In the genomic region with DNA sequence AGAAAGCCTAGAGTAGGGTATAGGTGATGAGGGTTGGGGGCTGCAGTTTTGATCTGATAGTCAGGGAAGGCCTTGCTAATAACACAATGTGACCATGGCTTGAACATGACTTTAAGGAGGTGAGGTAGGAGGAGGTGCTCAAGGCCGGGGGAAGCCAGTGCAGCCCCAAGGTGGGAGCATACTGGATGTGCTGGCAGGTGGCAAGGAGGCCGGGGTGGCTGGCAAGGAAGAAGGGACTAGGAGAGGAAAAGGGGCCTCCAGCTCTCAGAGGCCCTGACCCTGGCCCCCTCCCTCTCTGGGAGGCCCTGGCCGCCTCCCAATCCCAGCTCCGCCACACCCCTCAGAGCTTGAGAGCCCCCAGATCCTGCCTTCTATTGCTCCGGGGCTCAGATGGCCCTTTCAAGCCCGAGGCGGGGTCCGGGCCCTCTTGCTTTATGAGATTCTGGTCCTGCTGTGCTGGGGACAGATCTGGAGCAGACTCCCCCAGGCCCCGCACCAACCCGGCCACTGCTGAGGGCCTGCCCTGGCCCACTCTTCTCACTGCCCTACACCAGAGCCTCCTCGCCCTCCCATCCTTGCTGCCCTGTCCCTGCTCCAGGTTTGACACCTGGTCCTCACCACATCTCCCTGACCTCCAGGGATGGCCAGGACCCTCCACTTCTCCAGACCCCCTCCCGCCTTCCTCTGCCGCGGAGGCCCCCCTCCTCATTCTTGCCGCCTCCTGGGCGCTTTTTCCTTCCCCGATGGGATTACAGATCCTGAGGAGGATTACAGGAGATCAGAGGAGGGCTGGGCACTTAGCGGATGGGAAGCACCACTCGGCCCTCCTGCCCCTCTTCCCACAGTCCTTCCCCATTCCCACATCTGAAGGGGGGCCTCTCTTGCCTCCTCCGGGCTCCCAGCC, we compare ENCODE assay signal across 9 cellular contexts. TPM values are rescaled to one million over a fixed set of nuclear protein-coding genes. Genes with fewer than 3 reads are reported as not detected.
DNase-seq lines count a peak whose midpoint lies in the region; ATAC-seq, FAIRE-seq and TF ChIP-seq lines count a peak whose summit lies in the region.
"Had no signal": no experiment of that assay in that cellular context is flagged by ENCODE, and none has a peak within 500 bp of the region (broad histone marks: within the 10 kb centered on the region; RNA-seq: fewer than 3 reads in every experiment).

No MANE protein-coding gene starts in this region.

- H3K4me1 ChIP-seq in left ventricle myocardium inferior, result peaks cover 69% of the 10 kb centered on the region
- peaks cover 45% of the 10 kb centered on the region for H3K4me1 ChIP-seq in mesenchymal stem cell (ENCODE audit: control insufficient read depth, insufficient read depth, low read depth, low read length)
- no peaks in the 10 kb centered on the region for H3K4me1 ChIP-seq in urinary bladder (ENCODE audit: insufficient read depth)

- no peak overlapping the region for H2AK5ac ChIP-seq in mesenchymal stem cell (ENCODE audit: low read length, severe bottlenecking)

- H3K14ac ChIP-seq in mesenchymal stem cell (ENCODE audit: low read length in 2 of 2), result peak overlapping the region in 1 of 2 experiments; percentile 80

- no peak overlapping the region for H2BK120ac ChIP-seq in mesenchymal stem cell (ENCODE audit: low read depth, low read length)

- no peaks in the 10 kb centered on the region for H3K9me3 ChIP-seq in left ventricle myocardium inferior (replicated peaks)
- H3K9me3 ChIP-seq in mesenchymal stem cell (ENCODE audit: control insufficient read depth, low read length), result no peaks in the 10 kb centered on the region

- H2BK12ac ChIP-seq in mesenchymal stem cell (ENCODE audit: low read length in 2 of 2), result no peak overlapping the region

- H3K79me1 ChIP-seq in mesenchymal stem cell (replicated peaks; ENCODE audit: low read length, poor library complexity, severe bottlenecking), result peaks cover 24% of the 10 kb centered on the region

- no peak overlapping the region for H3K23ac ChIP-seq in mesenchymal stem cell (ENCODE audit: low read length in 2 of 2)

- no peak overlapping the region for H3K4ac ChIP-seq in mesenchymal stem cell (ENCODE audit: low read depth in 1 of 2, low read length in 2 of 2)

- H3K36me3 ChIP-seq in left ventricle myocardium inferior (peaks cover 30% of the 10 kb centered on the region), mesenchymal stem cell (ENCODE audit: control insufficient read depth in 1 of 2, insufficient read depth in 2 of 2, low read depth in 1 of 2, low read length in 2 of 2) (peaks cover 6 to 60% of the 10 kb centered on the region in 2 experiments), urinary bladder (ENCODE audit: insufficient read depth) (no peaks in the 10 kb centered on the region)

- TF ChIP-seq CTCF in left ventricle myocardium inferior (IDR thresholded peaks at IDR 0.05; ENCODE audit: borderline replicate concordance) (no peak), astrocyte of the cerebellum (IDR thresholded peaks at IDR 0.05; ENCODE audit: low read depth, low read length, missing control alignments) (no peak)

- ATAC-seq in Right ventricle myocardium superior (ENCODE audit: poor library complexity) (no peak), GM19467 (IDR thresholded peaks at IDR 0.05; ENCODE audit: unreplicated experiment) (no peak)

- FAIRE-seq in RCC 7860 (lab: Jason Lieb, UNC), result no peak
- FAIRE-seq: G401.6 had no signal

- in situ Hi-C loops in astrocyte of the cerebellum (cut with HindIII; ENCODE audit: low sequenced_read_pairs), result no loop called here

- H3K9ac ChIP-seq in mesenchymal stem cell (ENCODE audit: low read length), result peak overlapping the region; percentile 83

- no peak overlapping the region for H2BK5ac ChIP-seq in mesenchymal stem cell (ENCODE audit: low read depth, low read length, poor library complexity, severe bottlenecking)

- H3K27ac ChIP-seq in left ventricle myocardium inferior (replicated peaks) (peak overlapping the region; percentile 100), mesenchymal stem cell (ENCODE audit: low read length, poor library complexity, severe bottlenecking) (no peak overlapping the region), urinary bladder (ENCODE audit: low read depth) (no peak overlapping the region)

- no peak overlapping the region for H2BK15ac ChIP-seq in mesenchymal stem cell (ENCODE audit: low read depth, poor library complexity, severe bottlenecking)

- H3K4me2 ChIP-seq in mesenchymal stem cell (ENCODE audit: low read length, poor library complexity, severe bottlenecking), result peak overlapping the region; percentile 82

- H4K8ac ChIP-seq in mesenchymal stem cell (ENCODE audit: low read length), result no peak overlapping the region

- 81% methylated on average over 15 of the region's 20 CpGs for WGBS in mesenchymal stem cell
- WGBS in urinary bladder, result 74% methylated on average over 20 of the region's 20 CpGs

- H3K4me3 ChIP-seq in left ventricle myocardium inferior (peak overlapping the region; percentile 97), astrocyte of the cerebellum (ENCODE audit: low read depth, low read length) (peak overlapping the region; percentile 56), mesenchymal stem cell (ENCODE audit: insufficient read depth in 1 of 2, low read depth in 1 of 2, low read length in 2 of 2) (peak overlapping the region; percentile 67 to 91), urinary bladder (ENCODE audit: low read depth, low read length) (peak overlapping the region; percentile 57)

- H4K91ac ChIP-seq in mesenchymal stem cell (ENCODE audit: low read length), result no peak overlapping the region

- intact Hi-C loops in left ventricle myocardium inferior (cut with micrococcal nuclease), result loop anchor here (10.0 kb wide), 1 partner anchor 109 kb away; a partner anchor contains a TSS
- intact Hi-C loops in Right ventricle myocardium superior (cut with DNase I), result no loop called here

- H3K18ac ChIP-seq in mesenchymal stem cell (ENCODE audit: low read depth in 1 of 2, low read length in 2 of 2), result no peak overlapping the region

- no peak overlapping the region for H2AFZ ChIP-seq in mesenchymal stem cell (ENCODE audit: low read depth, low read length)

- no peak for DNase-seq in left ventricle myocardium inferior
- no peak for DNase-seq in Right ventricle myocardium superior
- no peak for DNase-seq in astrocyte of the cerebellum (ENCODE audit: low read depth)
- DNase-seq in mesenchymal stem cell, result no peak
- no peak for DNase-seq in NCI-H187 (lab: John Stamatoyannopoulos, UW)
- no peak for DNase-seq in RCC 7860 (ENCODE audit: low spot score)

- no peaks in the 10 kb centered on the region for H3K27me3 ChIP-seq in left ventricle myocardium inferior (ENCODE audit: low read depth)
- H3K27me3 ChIP-seq in mesenchymal stem cell (ENCODE audit: control insufficient read depth in 1 of 2, insufficient read depth in 1 of 2, low read length in 2 of 2), result no peaks in the 10 kb centered on the region

RNA-seq across cellular contexts. Expression of a gene that starts 1.8 kb away (rescaled TPM):
- total RNA-seq in left ventricle myocardium inferior (36.6 TPM), Right ventricle myocardium superior (39.0 TPM), urinary bladder (12.6 TPM)
- 37.9 TPM for polyA plus RNA-seq in mesenchymal stem cell (2013, experiment 1 of 2)
- 33.5 TPM for polyA plus RNA-seq in mesenchymal stem cell (2013, experiment 2 of 2)
- polyA plus RNA-seq in urinary bladder, result 18.5 TPM

RNA-seq across cellular contexts. Expression of a gene that starts 4.6 kb away (rescaled TPM):
- total RNA-seq in left ventricle myocardium inferior (66.1 TPM), Right ventricle myocardium superior (57.8 TPM), urinary bladder (5.9 TPM)
- polyA plus RNA-seq in mesenchymal stem cell (2013, experiment 1 of 2), result 40.4 TPM
- 38.7 TPM for polyA plus RNA-seq in mesenchymal stem cell (2013, experiment 2 of 2)
- 75.8 TPM for polyA plus RNA-seq in urinary bladder

RNA-seq across cellular contexts. Expression of a gene that starts 19.9 kb away (rescaled TPM):
- total RNA-seq in left ventricle myocardium inferior (not detected), Right ventricle myocardium superior (not detected), urinary bladder (not detected)
- polyA plus RNA-seq in mesenchymal stem cell (2013, experiment 1 of 2), result not detected
- polyA plus RNA-seq in mesenchymal stem cell (2013, experiment 2 of 2), result not detected
- polyA plus RNA-seq in urinary bladder, result not detected

RNA-seq across cellular contexts. Expression of a gene that starts 20.5 kb away (rescaled TPM):
- total RNA-seq in left ventricle myocardium inferior, result 55.3 TPM
- 50.6 TPM for total RNA-seq in Right ventricle myocardium superior
- polyA plus RNA-seq in mesenchymal stem cell (2013, experiment 1 of 2), result 36.9 TPM
- polyA plus RNA-seq in mesenchymal stem cell (2013, experiment 2 of 2), result 37.6 TPM
- 42.9 TPM for total RNA-seq in urinary bladder
- polyA plus RNA-seq in urinary bladder, result 135 TPM

RNA-seq across cellular contexts. Expression of a gene that starts 34.3 kb away (rescaled TPM):
- total RNA-seq in left ventricle myocardium inferior (87.5 TPM), Right ventricle myocardium superior (82.9 TPM), urinary bladder (20.4 TPM)
- polyA plus RNA-seq in mesenchymal stem cell (2013, experiment 1 of 2), result 32.7 TPM
- polyA plus RNA-seq in mesenchymal stem cell (2013, experiment 2 of 2), result 29.2 TPM
- 80.2 TPM for polyA plus RNA-seq in urinary bladder
